Comparison of ENCODE assay signal across 10 cellular contexts in the genomic region with DNA sequence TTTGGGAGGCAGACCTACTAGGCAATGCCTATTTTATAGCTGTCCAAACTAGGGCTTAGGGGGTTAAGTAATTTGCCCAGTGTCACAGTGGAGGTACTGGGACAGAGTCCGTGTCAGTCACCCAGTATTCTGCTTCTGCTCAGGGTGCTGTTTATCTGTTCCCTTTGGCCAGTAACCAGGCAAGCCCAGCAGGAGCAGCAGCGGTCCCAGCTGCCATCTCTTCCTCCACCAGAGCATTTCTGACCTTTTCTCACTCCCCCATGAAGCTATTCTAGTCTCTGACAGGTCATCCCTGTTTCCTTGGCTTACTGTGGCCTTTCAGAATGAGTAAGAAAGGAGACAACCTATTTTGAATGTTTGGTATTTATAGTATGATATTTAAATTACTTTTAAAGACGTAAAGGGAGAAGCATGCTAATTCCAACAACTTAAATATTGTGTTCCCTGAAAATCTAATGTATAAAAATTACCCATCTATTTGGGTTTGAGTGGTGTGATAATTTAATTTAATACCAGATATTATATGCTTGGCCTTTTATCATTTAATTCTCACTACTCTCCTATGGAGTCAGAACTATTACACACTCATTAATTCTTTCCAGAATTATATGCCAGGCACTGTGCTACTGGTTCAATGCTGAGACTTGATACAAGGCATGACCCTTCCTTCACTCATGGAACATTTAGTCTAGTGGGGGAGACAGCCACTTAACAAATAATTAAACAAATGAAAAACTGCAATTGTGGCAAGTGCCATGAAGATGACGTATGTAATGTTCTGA.
A peak's percentile ranks its signal among the peaks of the same experiment; 100 is the strongest.
DNase-seq lines count a peak whose midpoint lies in the region; ATAC-seq and TF ChIP-seq lines count a peak whose summit lies in the region.
"Had no signal": no experiment of that assay in that cellular context is flagged by ENCODE, and none has a peak within 500 bp of the region (broad histone marks: within the 10 kb centered on the region; RNA-seq: fewer than 3 reads in every experiment).

No MANE protein-coding gene starts in this region.

- H3K4me3 ChIP-seq in esophagus muscularis mucosa, result no peak overlapping the region

- 59% methylated on average over 4 of the region's 4 CpGs for WGBS in esophagus muscularis mucosa

- H3K27me3 ChIP-seq in esophagus muscularis mucosa, result no peaks in the 10 kb centered on the region

- peak overlapping the region; percentile 19 for H3K4me3 Mint-ChIP-seq in stimulated activated memory B cell treated with anti-CD40 and anti-IgM and Interleukin-4, amounts not matched to agents 10 μg/mL and 1 μg/mL and 100 μg/mL, for 72 hours

- peaks cover 22% of the 10 kb centered on the region for H3K4me1 Mint-ChIP-seq in stimulated activated memory B cell treated with anti-CD40 and anti-IgM and Interleukin-4, amounts not matched to agents 10 μg/mL and 1 μg/mL and 100 μg/mL, for 72 hours

- TF ChIP-seq CTCF in esophagus muscularis mucosa (IDR thresholded peaks at IDR 0.05), result no peak

- DNase-seq in activated naive CD4-positive, alpha-beta T cell treated with anti-CD3 and anti-CD28 coated beads, Interleukin-2, amount 50 U/mL, for 72 hours (ENCODE audit: low spot score in 2 of 2), result no peak
- DNase-seq in activated naive CD4-positive, alpha-beta T cell treated with anti-CD3 and anti-CD28 coated beads, Interleukin-2, amount 50 U/mL, for 16 hours, result no peak
- no peak for DNase-seq in esophagus muscularis mucosa (ENCODE audit: extremely low spot score)
- DNase-seq in activated CD8-positive, alpha-beta memory T cell treated with anti-CD3 and anti-CD28 coated beads for 24 hours, result no peak
- no peak for DNase-seq in glomerular visceral epithelial cell (ENCODE audit: extremely low spot score)
- DNase-seq: activated naive CD4-positive, alpha-beta T cell treated with Interleukin-2 at 50 U/mL for 16 hours; NCI-H1092 treated with DMSO at 0.1 percent for 48 hours had no signal

- no peaks in the 10 kb centered on the region for H3K9me3 ChIP-seq in esophagus muscularis mucosa

- no peak for TF ChIP-seq POLR2A in esophagus muscularis mucosa (IDR thresholded peaks at IDR 0.05; ENCODE audit: low read depth)

- H3K9me3 Mint-ChIP-seq in activated naive CD4-positive, alpha-beta T cell treated with anti-CD3 and anti-CD28 coated beads, Interleukin-2, amount 50 U/mL, for 72 hours, result no peaks in the 10 kb centered on the region
- no peaks in the 10 kb centered on the region for H3K9me3 Mint-ChIP-seq in stimulated activated memory B cell treated with anti-CD40 and anti-IgM and Interleukin-4, amounts not matched to agents 10 μg/mL and 1 μg/mL and 100 μg/mL, for 72 hours

- no peaks in the 10 kb centered on the region for H3K4me1 ChIP-seq in esophagus muscularis mucosa

- no peak for TF ChIP-seq EP300 in esophagus muscularis mucosa (IDR thresholded peaks at IDR 0.05)

- peak overlapping the region; percentile 50 to 57 for H3K27ac Mint-ChIP-seq in activated naive CD4-positive, alpha-beta T cell treated with anti-CD3 and anti-CD28 coated beads, Interleukin-2, amount 50 U/mL, for 72 hours
- H3K27ac Mint-ChIP-seq in stimulated activated memory B cell treated with anti-CD40 and anti-IgM and Interleukin-4, amounts not matched to agents 10 μg/mL and 1 μg/mL and 100 μg/mL, for 72 hours, result peak overlapping the region; percentile 87

- ATAC-seq in activated naive CD4-positive, alpha-beta T cell treated with anti-CD3 and anti-CD28 coated beads, Interleukin-2, amount 50 U/mL, for 72 hours, result peak; percentile 26 to 67
- ATAC-seq in HG02610 (IDR thresholded peaks at IDR 0.05; ENCODE audit: unreplicated experiment) (peak; percentile 96), HG03571 (IDR thresholded peaks at IDR 0.05; ENCODE audit: unreplicated experiment) (peak; percentile 62)
- peak; percentile 90 for ATAC-seq in stimulated activated memory B cell treated with anti-CD40 and anti-IgM and Interleukin-4, amounts not matched to agents 10 μg/mL and 1 μg/mL and 100 μg/mL, for 72 hours

- H3K36me3 ChIP-seq in esophagus muscularis mucosa, result peaks cover 0 to 35% (median 11%) of the 10 kb centered on the region in 4 donors

- no peaks in the 10 kb centered on the region for H3K27me3 Mint-ChIP-seq in stimulated activated memory B cell treated with anti-CD40 and anti-IgM and Interleukin-4, amounts not matched to agents 10 μg/mL and 1 μg/mL and 100 μg/mL, for 72 hours

- peaks cover 5 to 26% of the 10 kb centered on the region in 2 donors for H3K36me3 Mint-ChIP-seq in activated naive CD4-positive, alpha-beta T cell treated with anti-CD3 and anti-CD28 coated beads, Interleukin-2, amount 50 U/mL, for 72 hours
- peaks cover 35% of the 10 kb centered on the region for H3K36me3 Mint-ChIP-seq in stimulated activated memory B cell treated with anti-CD40 and anti-IgM and Interleukin-4, amounts not matched to agents 10 μg/mL and 1 μg/mL and 100 μg/mL, for 72 hours

- intact Hi-C loops in esophagus muscularis mucosa (cut with DNase I), result no loop called here

- no peak overlapping the region for H3K27ac ChIP-seq in esophagus muscularis mucosa (replicated peaks in 1 of 4)
